Comparison of ENCODE assay signal across 17 cellular contexts in genomic region chr13:85970727-85971126, GRCh38.
DNase-seq lines count a peak whose midpoint lies in the region; ATAC-seq, FAIRE-seq and TF ChIP-seq lines count a peak whose summit lies in the region.
"Had no signal": no experiment of that assay in that cellular context is flagged by ENCODE, and none has a peak within 500 bp of the region (broad histone marks: within the 10 kb centered on the region; RNA-seq: fewer than 3 reads in every experiment).

No MANE protein-coding gene starts in this region.

- H3K9ac ChIP-seq in adipocyte (ENCODE audit: low read length) = no peak overlapping the region

- intact Hi-C loops in Calu3 (cut with micrococcal nuclease; ENCODE audit: unreplicated experiment) (loop anchor here (10.0 kb wide), 1 partner anchor 1304 kb away; no protein-coding TSS in a partner anchor), mucosa of descending colon (cut with DNase I, micrococcal nuclease) (no loop called here)

- H3K36me3 ChIP-seq in adipocyte (ENCODE audit: control insufficient read depth, insufficient read depth, low read length, severe bottlenecking) (no peaks in the 10 kb centered on the region), mucosa of descending colon (ENCODE audit: low read depth) (no peaks in the 10 kb centered on the region)
- H3K36me3 ChIP-seq: right lobe of liver had no signal

- H3K27ac ChIP-seq in A549 = no peak overlapping the region
- H3K27ac ChIP-seq: right lobe of liver had no signal

- no peaks in the 10 kb centered on the region for H3K36me3 Mint-ChIP-seq in Calu3 (ENCODE audit: insufficient read depth, unreplicated experiment)
- H3K36me3 Mint-ChIP-seq: activated naive CD8-positive, alpha-beta T cell; WTC11 had no signal

- CTCF ChIA-PET in A549 (lab: Yijun Ruan, JAX) (interaction anchor here (0.6 kb wide), 2 partner anchors 60 to 1304 kb away, joined by 3 read pairs; no protein-coding TSS in a partner anchor), Calu3 (lab: Charles Lee) (no interaction called here)

- no peak overlapping the region for H3K27ac Mint-ChIP-seq in Calu3 (ENCODE audit: unreplicated experiment)
- H3K27ac Mint-ChIP-seq: activated naive CD8-positive, alpha-beta T cell; B cell; dendritic cell treated with granulocyte-macrophage colony-stimulating factor and Interleukin-4, amounts not matched to agents 40 ng/mL and 50 ng/mL, for 4 days; WTC11 had no signal

- peak; percentile 8; the same call in 1 of the 3 replicates for TF ChIP-seq CTCF in A549 (IDR thresholded peaks at IDR 0.05)
- TF ChIP-seq CTCF in Calu3 (IDR thresholded peaks at IDR 0.05; ENCODE audit: unreplicated experiment) = no peak
- no peak for TF ChIP-seq CTCF in mucosa of descending colon (IDR thresholded peaks at IDR 0.05)

- peaks cover 6% of the 10 kb centered on the region; the same call in 1 of the 3 replicates for H3K4me1 ChIP-seq in A549
- peaks cover 10% of the 10 kb centered on the region for H3K4me1 ChIP-seq in adipocyte (ENCODE audit: control insufficient read depth, insufficient read depth, low read length)
- H3K4me1 ChIP-seq in mucosa of descending colon (ENCODE audit: low read depth) = no peaks in the 10 kb centered on the region
- H3K4me1 ChIP-seq: right lobe of liver had no signal

- H3K4me3 Mint-ChIP-seq in Calu3 (ENCODE audit: low read depth, unreplicated experiment) = no peak overlapping the region
- H3K4me3 Mint-ChIP-seq: activated naive CD8-positive, alpha-beta T cell; B cell; dendritic cell treated with granulocyte-macrophage colony-stimulating factor and Interleukin-4, amounts not matched to agents 40 ng/mL and 50 ng/mL, for 4 days; WTC11 had no signal

- H3K4me3 ChIP-seq in A549 (no peak overlapping the region), adipocyte (ENCODE audit: low read length) (no peak overlapping the region), mucosa of descending colon (no peak overlapping the region)
- H3K4me3 ChIP-seq: right lobe of liver had no signal

- DNase-seq in A549 (ENCODE audit: low read depth in 1 of 2, low spot score in 1 of 2) (no peak), adipocyte (ENCODE audit: low read depth) (peak; percentile 6), Calu3 (no peak), SIG-M5 treated with dmso at 0.1 percent for 504 hours (lab: John Stamatoyannopoulos, UW; ENCODE audit: unreplicated experiment) (no peak), mucosa of descending colon (no peak)
- DNase-seq: activated CD8-positive, alpha-beta memory T cell treated with anti-CD3 and anti-CD28 coated beads, Interleukin-2, amount 50 U/mL, for 4 hours; NCI-H82; right lobe of liver; stimulated activated naive CD8-positive, alpha-beta T cell treated with anti-CD3 and anti-CD28 coated beads, Interleukin-15, Interleukin-2, amounts not matched to agents 100 U/mL and 50 U/mL, for 24 hours had no signal

- ATAC-seq in A549 (no peak), GM18909 (IDR thresholded peaks at IDR 0.05; ENCODE audit: poor library complexity, unreplicated experiment) (no peak), mucosa of descending colon (no peak)
- ATAC-seq: right lobe of liver; stimulated activated naive CD8-positive, alpha-beta T cell treated with anti-CD3 and anti-CD28 coated beads, Interleukin-15, Interleukin-2, amounts not matched to agents 100 U/mL and 50 U/mL, for 24 hours; WTC11 had no signal

- TF ChIP-seq RAD21 in A549 (conservative IDR thresholded peaks at IDR 0.05 in 1 of 2, IDR thresholded peaks at IDR 0.05 in 1 of 2) = peak; percentile 27 to 53; a peak in 3 of 5 replicates
- peak; percentile 50; the same call in 1 of the 2 replicates for TF ChIP-seq RAD21 in Ishikawa (IDR thresholded peaks at IDR 0.05; ENCODE audit: low read depth)

- H3K9me3 ChIP-seq in A549 (no peaks in the 10 kb centered on the region), adipocyte (ENCODE audit: control insufficient read depth, low read length) (no peaks in the 10 kb centered on the region), mucosa of descending colon (peaks cover 3% of the 10 kb centered on the region)
- H3K9me3 ChIP-seq: right lobe of liver had no signal

- no peak for TF ChIP-seq EP300 in A549 (IDR thresholded peaks at IDR 0.05)
- TF ChIP-seq EP300 in Ishikawa (IDR thresholded peaks at IDR 0.05; ENCODE audit: borderline replicate concordance) = no peak

- no peak for TF ChIP-seq POLR2A in A549 (IDR thresholded peaks at IDR 0.05; ENCODE audit: low read length)

- H3K27me3 Mint-ChIP-seq in Calu3 (ENCODE audit: unreplicated experiment) = no peaks in the 10 kb centered on the region
- H3K27me3 Mint-ChIP-seq: activated naive CD8-positive, alpha-beta T cell; B cell; dendritic cell treated with granulocyte-macrophage colony-stimulating factor and Interleukin-4, amounts not matched to agents 40 ng/mL and 50 ng/mL, for 4 days had no signal

- no peaks in the 10 kb centered on the region for H3K4me1 Mint-ChIP-seq in Calu3 (ENCODE audit: low read depth, unreplicated experiment)
- H3K4me1 Mint-ChIP-seq: B cell, WTC11 had no signal

- no peaks in the 10 kb centered on the region for H3K9me3 Mint-ChIP-seq in Calu3 (ENCODE audit: low read depth, unreplicated experiment)
- H3K9me3 Mint-ChIP-seq: dendritic cell treated with granulocyte-macrophage colony-stimulating factor and Interleukin-4, amounts not matched to agents 40 ng/mL and 50 ng/mL, for 4 days had no signal

- FAIRE-seq in A549 (lab: Jason Lieb, UNC) (no peak), islet of Langerhans (lab: Jason Lieb, UNC) (peak; percentile 71)
- FAIRE-seq: keratinocyte had no signal

- H3K27me3 ChIP-seq in adipocyte (replicated peaks; ENCODE audit: control insufficient read depth, insufficient read depth, low read length) = no peaks in the 10 kb centered on the region
- H3K27me3 ChIP-seq: right lobe of liver had no signal

- H3K4me2 ChIP-seq in A549 = no peak overlapping the region

- POLR2A ChIA-PET in A549 (lab: Yijun Ruan, JAX) = no interaction called here

- BruUV-seq in Calu3 (replicated peaks; lab: Mats Ljungman, UMichigan) = no TSS peak

TF ChIP-seq in A549, 52 proteins besides CTCF, POLR2A, EP300 and RAD21:
- no peak for TF ChIP-seq JUN (IDR thresholded peaks at IDR 0.05)
- TF ChIP-seq KDM5A (IDR thresholded peaks at IDR 0.05) = no peak
- no peak for TF ChIP-seq ATOH8 (CRISPR knock-in tag; IDR thresholded peaks at IDR 0.05; ENCODE audit: low read depth)

TF ChIP-seq in Ishikawa, 13 proteins besides CTCF, POLR2A, EP300 and RAD21:
- TF ChIP-seq USF1 (IDR thresholded peaks at IDR 0.05) (no peak), NFIC (IDR thresholded peaks at IDR 0.05) (no peak), REST (IDR thresholded peaks at IDR 0.05; ENCODE audit: low read depth) (no peak), TCF12 (IDR thresholded peaks at IDR 0.05; ENCODE audit: low read depth) (no peak), YY1 (IDR thresholded peaks at IDR 0.05; ENCODE audit: low read depth) (no peak), EGR1 (IDR thresholded peaks at IDR 0.05) (no peak), CEBPB (IDR thresholded peaks at IDR 0.05) (no peak), TEAD4 (IDR thresholded peaks at IDR 0.05) (no peak), TAF1 (IDR thresholded peaks at IDR 0.05; ENCODE audit: low read depth) (no peak), ZBTB7A (IDR thresholded peaks at IDR 0.05; ENCODE audit: low read depth) (no peak), FOXM1 (IDR thresholded peaks at IDR 0.05; ENCODE audit: borderline replicate concordance, low read depth) (no peak), MAX (IDR thresholded peaks at IDR 0.05) (no peak), CREB1 (IDR thresholded peaks at IDR 0.05; ENCODE audit: low read depth) (no peak)
